ENCODE assay signal across 8 cellular contexts in the genomic region with DNA sequence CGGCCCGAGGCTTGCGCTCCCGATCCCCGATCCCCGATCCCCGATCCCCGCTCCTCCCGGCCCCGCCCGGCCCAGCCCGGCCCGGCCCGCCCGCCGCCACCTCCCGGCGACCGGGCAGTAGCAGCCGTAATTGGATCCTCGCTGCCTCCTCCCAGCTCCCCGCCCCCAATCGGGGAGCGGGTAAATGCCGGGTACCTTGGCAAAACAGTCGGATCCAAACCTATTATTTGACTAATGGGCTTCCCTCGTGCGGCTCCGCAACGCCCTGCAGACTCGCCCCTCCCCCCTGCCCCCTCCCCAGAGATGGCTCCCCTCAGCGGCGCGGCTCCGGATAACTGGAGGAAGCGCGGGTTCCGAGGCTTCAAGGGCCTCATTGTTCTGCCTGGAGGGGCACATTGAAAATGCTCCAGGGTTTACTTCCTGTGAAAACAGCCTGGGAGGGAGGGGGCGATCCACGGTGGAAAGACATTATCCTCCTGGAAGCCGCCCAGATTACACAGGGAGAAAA.
DNase-seq lines count a peak whose midpoint lies in the region; ATAC-seq and TF ChIP-seq lines count a peak whose summit lies in the region.

No MANE protein-coding gene starts in this region.

- H3K27me3 ChIP-seq in GM06990 (replicated peaks; ENCODE audit: control insufficient read depth, insufficient read depth, low read length) (no peaks in the 10 kb centered on the region; the same call in 1 of the 2 replicates), iPS-18a (ENCODE audit: control insufficient read depth, insufficient read depth, low read length) (no peaks in the 10 kb centered on the region)

- peaks cover 64% of the 10 kb centered on the region for H3K4me1 Mint-ChIP-seq in HFFc6 (ENCODE audit: low read depth)
- H3K4me1 Mint-ChIP-seq in brain: peaks cover 75% of the 10 kb centered on the region

- H3K4me3 Mint-ChIP-seq in HFFc6 (peak overlapping the region; percentile 89), brain (peak overlapping the region; percentile 84 to 90 (median 85))

- H3K27ac ChIP-seq in iPS-18a (ENCODE audit: low read length): peak overlapping the region; percentile 94

- H3K4me3 ChIP-seq in GM06990 (replicated peaks; ENCODE audit: low read depth, low read length) (peak overlapping the region; percentile 48), iPS-18a (ENCODE audit: low read length) (peak overlapping the region; percentile 68), skeletal muscle cell (ENCODE audit: low read depth, low read length) (peak overlapping the region; percentile 41)

- H3K9me3 Mint-ChIP-seq in HFFc6: no peaks in the 10 kb centered on the region
- peaks cover 0 to 7% (median 0%) of the 10 kb centered on the region in 5 experiments for H3K9me3 Mint-ChIP-seq in brain

- H3K27ac Mint-ChIP-seq in HFFc6 (peak overlapping the region; percentile 98), brain (peak overlapping the region; percentile 98 to 100 (median 99))

- H3K36me3 ChIP-seq in GM06990 (ENCODE audit: control insufficient read depth, insufficient read depth, low read length) (no peaks in the 10 kb centered on the region), iPS-18a (ENCODE audit: control insufficient read depth, low read depth, low read length) (no peaks in the 10 kb centered on the region)

- peaks cover 2% of the 10 kb centered on the region for H3K27me3 Mint-ChIP-seq in HFFc6 (ENCODE audit: insufficient read depth)
- H3K27me3 Mint-ChIP-seq in brain: peaks cover 3% of the 10 kb centered on the region

- H3K36me3 Mint-ChIP-seq in HFFc6 (ENCODE audit: low read depth): no peaks in the 10 kb centered on the region
- no peaks in the 10 kb centered on the region for H3K36me3 Mint-ChIP-seq in brain

- no peaks in the 10 kb centered on the region for H3K9me3 ChIP-seq in iPS-18a (ENCODE audit: control insufficient read depth, low read depth, low read length)

- peak; percentile 21 for DNase-seq in GM06990 (ENCODE audit: extremely low read depth, insufficient read length)
- peak; percentile 30 for DNase-seq in HFFc6
- DNase-seq in NAMALWA (ENCODE audit: low spot score): peak; percentile 16
- DNase-seq in skeletal muscle cell (ENCODE audit: low read depth): no peak
- no peak for DNase-seq in GF-D8 (lab: John Stamatoyannopoulos, UW)

- H3K4me1 ChIP-seq in iPS-18a (ENCODE audit: control insufficient read depth, low read depth, low read length): peaks cover 24% of the 10 kb centered on the region

- ATAC-seq in SK-N-SH treated with all-trans-retinoic acid at 6 μM for 48 hours: peak; percentile 57

- TF ChIP-seq CTCF in GM06990 (IDR thresholded peaks at IDR 0.05; ENCODE audit: insufficient read depth, low read length, poor library complexity, severe bottlenecking) (peak; percentile 3), HFFc6 (IDR thresholded peaks at IDR 0.05) (no peak; the same call in 1 of the 2 replicates), brain (conservative IDR thresholded peaks at IDR 0.05) (no peak)

- H3K9ac ChIP-seq in iPS-18a (ENCODE audit: low read length): peak overlapping the region; percentile 90

TF ChIP-seq in SK-N-SH treated with all-trans-retinoic acid at 6 μM for 48 hours, 23 proteins besides CTCF, POLR2A, EP300 and RAD21:
- TF ChIP-seq, protein P1, sequence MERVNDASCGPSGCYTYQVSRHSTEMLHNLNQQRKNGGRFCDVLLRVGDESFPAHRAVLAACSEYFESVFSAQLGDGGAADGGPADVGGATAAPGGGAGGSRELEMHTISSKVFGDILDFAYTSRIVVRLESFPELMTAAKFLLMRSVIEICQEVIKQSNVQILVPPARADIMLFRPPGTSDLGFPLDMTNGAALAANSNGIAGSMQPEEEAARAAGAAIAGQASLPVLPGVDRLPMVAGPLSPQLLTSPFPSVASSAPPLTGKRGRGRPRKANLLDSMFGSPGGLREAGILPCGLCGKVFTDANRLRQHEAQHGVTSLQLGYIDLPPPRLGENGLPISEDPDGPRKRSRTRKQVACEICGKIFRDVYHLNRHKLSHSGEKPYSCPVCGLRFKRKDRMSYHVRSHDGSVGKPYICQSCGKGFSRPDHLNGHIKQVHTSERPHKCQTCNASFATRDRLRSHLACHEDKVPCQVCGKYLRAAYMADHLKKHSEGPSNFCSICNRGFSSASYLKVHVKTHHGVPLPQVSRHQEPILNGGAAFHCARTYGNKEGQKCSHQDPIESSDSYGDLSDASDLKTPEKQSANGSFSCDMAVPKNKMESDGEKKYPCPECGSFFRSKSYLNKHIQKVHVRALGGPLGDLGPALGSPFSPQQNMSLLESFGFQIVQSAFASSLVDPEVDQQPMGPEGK (CRISPR knock-in tag; IDR thresholded peaks at IDR 0.05; ENCODE audit: borderline replicate concordance): peak; percentile 92
- no peak for TF ChIP-seq ZFP3 (CRISPR knock-in tag; IDR thresholded peaks at IDR 0.05)

Comparison
In these comparisons a context has a peak if more than half of its experiments do, and no peak if none do; other contexts are left out.
1. DNase-seq: peak in GM06990 (single experiment), HFFc6 (single experiment) and NAMALWA (single experiment); none in skeletal muscle cell (single experiment) and GF-D8 (single experiment).
2. Peak in every context shown above with its lines, with median percentiles within 50 percentile points of each other: H3K4me3 ChIP-seq.